Comparison of ENCODE assay signal across 8 cellular contexts in the genomic region with DNA sequence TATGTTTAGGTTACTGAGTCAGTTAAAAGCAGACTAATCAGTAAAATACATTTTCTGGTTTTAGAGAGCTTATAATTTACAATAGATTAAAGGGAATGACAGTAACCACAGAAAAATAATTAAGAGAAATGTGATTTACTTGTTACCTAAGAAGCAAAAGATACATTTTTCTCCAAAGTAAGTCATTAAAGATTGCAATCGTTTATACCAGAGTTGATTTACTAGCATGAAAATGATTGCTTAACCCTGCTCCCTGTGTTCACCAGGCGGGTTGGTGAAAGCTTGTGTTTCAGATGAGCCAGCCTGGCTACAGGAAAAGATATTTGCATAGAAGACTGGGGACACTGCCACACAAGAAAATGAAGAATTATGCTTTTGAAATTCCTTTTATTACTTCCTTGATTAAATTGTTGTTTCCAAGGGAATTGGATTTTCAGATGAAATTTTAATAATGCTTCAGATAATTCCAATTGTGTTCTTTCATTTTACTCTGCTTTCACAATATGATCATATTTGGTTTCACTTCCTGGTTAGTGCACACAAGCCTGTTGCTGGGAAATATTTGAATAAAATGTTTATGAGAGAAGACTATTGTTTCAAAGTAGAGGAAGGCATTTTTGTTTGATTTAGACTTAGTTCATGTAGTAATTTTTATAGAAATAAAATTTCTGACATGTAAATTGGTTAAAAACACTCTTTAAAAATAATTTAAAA. TPM values are rescaled to one million over a fixed set of nuclear protein-coding genes. Genes with fewer than 3 reads are reported as not detected.
DNase-seq lines count a peak whose midpoint lies in the region; ATAC-seq and TF ChIP-seq lines count a peak whose summit lies in the region.

No MANE protein-coding gene starts in this region.

- H3K9me3 Mint-ChIP-seq in activated naive CD8-positive, alpha-beta T cell (ENCODE audit: low read depth), result no peaks in the 10 kb centered on the region
- H3K9me3 Mint-ChIP-seq in Caco-2 (ENCODE audit: unreplicated experiment), result no peaks in the 10 kb centered on the region

- peak overlapping the region; percentile 6 for H3K27ac Mint-ChIP-seq in activated naive CD8-positive, alpha-beta T cell
- H3K27ac Mint-ChIP-seq in Caco-2 (ENCODE audit: unreplicated experiment), result no peak overlapping the region

- no TSS peak for BruUV-seq in Caco-2 (replicated peaks; lab: Mats Ljungman, UMichigan)

- H3K4me3 Mint-ChIP-seq in activated naive CD8-positive, alpha-beta T cell, result peak overlapping the region; percentile 21
- no peak overlapping the region for H3K4me3 Mint-ChIP-seq in Caco-2 (ENCODE audit: unreplicated experiment)

- H3K27ac ChIP-seq in lung (ENCODE audit: low read depth in 1 of 2, low read length in 1 of 2), result peak overlapping the region in 1 of 2 donors; percentile 28

- H3K36me3 Mint-ChIP-seq in activated naive CD8-positive, alpha-beta T cell, result peaks cover 47% of the 10 kb centered on the region
- H3K36me3 Mint-ChIP-seq in Caco-2 (ENCODE audit: insufficient read depth, unreplicated experiment), result no peaks in the 10 kb centered on the region

- peak; percentile 62 for ATAC-seq in HG02571 (IDR thresholded peaks at IDR 0.05; ENCODE audit: unreplicated experiment)
- peak; percentile 42 for ATAC-seq in lung (ENCODE audit: insufficient read depth, low FRiP score)

- no peaks in the 10 kb centered on the region for H3K9me3 ChIP-seq in lung (ENCODE audit: control insufficient read depth in 2 of 2, insufficient read depth in 1 of 2, low read length in 1 of 2)
- no peaks in the 10 kb centered on the region for H3K9me3 ChIP-seq in Caco-2

- no peak for TF ChIP-seq CTCF in lung (IDR thresholded peaks at IDR 0.05; ENCODE audit: control extremely low read depth, extremely low read depth)
- TF ChIP-seq CTCF in Caco-2 (IDR thresholded peaks at IDR 0.05; ENCODE audit: insufficient read depth in 1 of 2, low read depth in 1 of 2, low read length in 1 of 2, severe bottlenecking in 1 of 2, unreplicated experiment in 1 of 2), result no peak

- intact Hi-C loops in Caco-2 (cut with micrococcal nuclease; ENCODE audit: unreplicated experiment), result no loop called here

- peaks cover 1 to 17% of the 10 kb centered on the region in 2 donors for H3K4me1 ChIP-seq in lung (ENCODE audit: control insufficient read depth in 2 of 2, insufficient read depth in 2 of 2, low read length in 2 of 2)
- H3K4me1 ChIP-seq in Caco-2, result no peaks in the 10 kb centered on the region

- no peaks in the 10 kb centered on the region for H3K27me3 ChIP-seq in lung (ENCODE audit: control insufficient read depth, insufficient read depth)
- H3K27me3 ChIP-seq in Caco-2 (replicated peaks; ENCODE audit: control insufficient read depth, insufficient read depth, low read length), result no peaks in the 10 kb centered on the region

- CTCF ChIA-PET in Caco-2 (lab: Charles Lee), result no interaction called here

- H3K36me3 ChIP-seq in lung (ENCODE audit: control insufficient read depth in 2 of 2, insufficient read depth in 2 of 2, low read length in 2 of 2), result peaks cover 1 to 2% of the 10 kb centered on the region in 2 donors
- no peaks in the 10 kb centered on the region for H3K36me3 ChIP-seq in Caco-2 (ENCODE audit: control insufficient read depth, insufficient read depth, low read length)

- DNase-seq in DMS 273 (lab: John Stamatoyannopoulos, UW; ENCODE audit: unreplicated experiment) (peak; percentile 27), DMS 273 treated with DMSO at 0.1 percent for 48 hours (lab: John Stamatoyannopoulos, UW) (no peak), NCI-H1048 (lab: John Stamatoyannopoulos, UW) (peak; percentile 74), lung (ENCODE audit: low spot score) (no peak), NCI-H345 treated with DMSO at 0.1 percent for 48 hours (lab: John Stamatoyannopoulos, UW; ENCODE audit: unreplicated experiment) (no peak), Caco-2 (no peak)

- POLR2A ChIA-PET in Caco-2 (lab: Charles Lee), result no interaction called here

- H3K4me1 Mint-ChIP-seq in activated naive CD8-positive, alpha-beta T cell (ENCODE audit: low read depth), result peaks cover 86% of the 10 kb centered on the region
- H3K4me1 Mint-ChIP-seq in Caco-2 (ENCODE audit: low read depth, unreplicated experiment), result no peaks in the 10 kb centered on the region

- no peak overlapping the region for H3K4me3 ChIP-seq in lung
- H3K4me3 ChIP-seq in Caco-2 (ENCODE audit: low read depth, low read length), result no peak overlapping the region

- WGBS in lung, 2 donors, result 8 to 9% methylated on average over 2 of the region's 2 CpGs

- no peaks in the 10 kb centered on the region for H3K27me3 Mint-ChIP-seq in activated naive CD8-positive, alpha-beta T cell
- no peaks in the 10 kb centered on the region for H3K27me3 Mint-ChIP-seq in Caco-2 (ENCODE audit: insufficient read depth, unreplicated experiment)

RNA-seq across cellular contexts. Expression of gene LRRC8B, which starts 28.0 kb away (rescaled TPM):
- total RNA-seq in lung (10 to 100 TPM; 16.0 to 22.8 TPM), Caco-2 (2022) (8.4 and 10.8 TPM in 2 replicates)
- polyA plus RNA-seq in lung, result 1 to 10 TPM; 4.3 to 6.0 TPM

Comparison
In these comparisons a context has a peak if more than half of its experiments do, and no peak if none do; other contexts are left out.
1. DNase-seq: peak in DMS 273 (single experiment) and NCI-H1048 (single experiment); none in DMS 273 treated with DMSO at 0.1 percent for 48 hours (single experiment), lung (single experiment), NCI-H345 treated with DMSO at 0.1 percent for 48 hours (single experiment) and Caco-2 (0 of 2).